ENCODE assay signal across 10 cellular contexts in the genomic region with DNA sequence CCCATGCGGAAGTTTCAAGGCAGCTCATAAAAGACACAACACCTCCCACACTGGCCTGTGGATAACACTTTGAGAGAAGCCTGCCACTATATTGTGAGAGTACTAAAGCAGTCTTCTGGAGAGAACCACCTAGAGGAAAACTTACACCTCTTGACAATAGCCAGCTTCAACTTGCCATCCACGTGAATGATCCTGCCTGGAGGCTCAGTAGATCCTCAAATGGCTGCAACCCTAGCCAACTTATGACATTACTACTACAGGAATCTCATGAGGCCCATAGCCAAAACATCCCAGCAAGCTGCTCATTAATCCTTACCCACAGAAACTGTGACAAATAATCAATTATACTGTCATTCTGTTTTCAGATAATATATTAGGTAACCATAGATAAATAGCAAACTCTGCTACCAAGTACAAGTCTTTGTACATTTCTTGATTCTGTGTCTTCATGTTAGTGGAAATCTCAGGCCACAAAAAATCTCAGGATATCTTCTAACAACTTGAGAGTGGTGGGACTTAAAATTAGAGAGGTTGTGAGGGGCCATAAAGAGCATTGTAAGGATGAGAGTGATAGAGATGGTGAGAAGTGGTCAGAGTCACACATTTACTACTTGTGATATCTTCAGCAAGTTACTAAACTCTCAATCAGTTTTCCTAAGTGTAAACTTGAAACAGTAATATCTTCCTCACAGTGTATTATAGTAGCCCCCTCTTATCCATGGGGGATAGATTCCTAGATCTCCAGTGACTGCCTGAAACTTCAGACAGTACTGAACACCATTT.
DNase-seq lines count a peak whose midpoint lies in the region; ATAC-seq and TF ChIP-seq lines count a peak whose summit lies in the region.
"Had no signal": no experiment of that assay in that cellular context is flagged by ENCODE, and none has a peak within 500 bp of the region (broad histone marks: within the 10 kb centered on the region; RNA-seq: fewer than 3 reads in every experiment).

No MANE protein-coding gene starts in this region.

- no peaks in the 10 kb centered on the region for H3K27me3 Mint-ChIP-seq in CD4-positive, alpha-beta memory T cell
- no peaks in the 10 kb centered on the region for H3K27me3 Mint-ChIP-seq in CD8-positive, alpha-beta T cell (ENCODE audit: low read depth)

- H3K36me3 Mint-ChIP-seq in CD4-positive, alpha-beta memory T cell, result no peaks in the 10 kb centered on the region
- no peaks in the 10 kb centered on the region for H3K36me3 Mint-ChIP-seq in CD8-positive, alpha-beta T cell

- H3K27me3 ChIP-seq in CD4-positive, alpha-beta memory T cell (ENCODE audit: insufficient read depth, low read length), result no peaks in the 10 kb centered on the region
- H3K27me3 ChIP-seq in PC-3 (ENCODE audit: low read length), result no peaks in the 10 kb centered on the region
- no peaks in the 10 kb centered on the region for H3K27me3 ChIP-seq in mucosa of stomach (ENCODE audit: control insufficient read depth, insufficient read depth, low read length)
- no peaks in the 10 kb centered on the region for H3K27me3 ChIP-seq in CD8-positive, alpha-beta T cell (ENCODE audit: insufficient read depth, low read length)

- intact Hi-C loops in CD4-positive, alpha-beta memory T cell (cut with micrococcal nuclease), result no loop called here
- intact Hi-C loops in PC-3 (cut with micrococcal nuclease), result loop anchor here (5.0 to 10.0 kb wide), 4 partner anchors 234 to 1396 kb away; no protein-coding TSS in a partner anchor
- intact Hi-C loops in CD8-positive, alpha-beta T cell (cut with DNase I, micrococcal nuclease), result no loop called here

- no peak for DNase-seq in CD4-positive, alpha-beta memory T cell
- no peak for DNase-seq in PC-3
- peak; percentile 65 for DNase-seq in epithelial cell of esophagus (ENCODE audit: low read depth)
- no peak for DNase-seq in Kasumi-1 (lab: John Stamatoyannopoulos, UW)
- DNase-seq in CD8-positive, alpha-beta T cell, result no peak
- DNase-seq in NCI-H187 (lab: John Stamatoyannopoulos, UW), result no peak
- no peak for DNase-seq in NCI-H1930 (lab: John Stamatoyannopoulos, UW)
- DNase-seq: activated naive CD4-positive, alpha-beta T cell had no signal

- H2AFZ ChIP-seq in PC-3 (ENCODE audit: low read length), result peak overlapping the region; percentile 66

- H3K27ac Mint-ChIP-seq in CD4-positive, alpha-beta memory T cell, result peak overlapping the region in 2 of 7 donors; percentile 1 to 37
- no peak overlapping the region for H3K27ac Mint-ChIP-seq in CD8-positive, alpha-beta T cell

- BruUV-seq in PC-3 (replicated peaks; lab: Mats Ljungman, UMichigan), result no TSS peak

- H3K4me3 Mint-ChIP-seq in CD4-positive, alpha-beta memory T cell, result peak overlapping the region in 6 of 8 donors; percentile 31 to 82 (median 64)
- no peak overlapping the region for H3K4me3 Mint-ChIP-seq in CD8-positive, alpha-beta T cell

- H4K20me1 ChIP-seq in PC-3 (ENCODE audit: low read length), result no peaks in the 10 kb centered on the region

- CTCF ChIA-PET in CD4-positive, alpha-beta memory T cell (lab: Charles Lee; ENCODE audit: partially characterized antibody), result no interaction called here
- CTCF ChIA-PET in PC-3 (lab: Charles Lee), result no interaction called here
- CTCF ChIA-PET in CD8-positive, alpha-beta T cell (lab: Charles Lee), result no interaction called here

- H3K9me3 Mint-ChIP-seq in CD4-positive, alpha-beta memory T cell, result peaks cover 0 to 4% (median 0%) of the 10 kb centered on the region in 8 donors
- H3K9me3 Mint-ChIP-seq in CD8-positive, alpha-beta T cell, result no peaks in the 10 kb centered on the region

- no peaks in the 10 kb centered on the region for H3K9me2 ChIP-seq in PC-3 (replicated peaks; ENCODE audit: low read length)

- no peaks in the 10 kb centered on the region for H3K9me3 ChIP-seq in CD4-positive, alpha-beta memory T cell (ENCODE audit: control insufficient read depth in 1 of 2, low read length in 2 of 2)
- H3K9me3 ChIP-seq in PC-3 (ENCODE audit: low read length) (no peaks in the 10 kb centered on the region), mucosa of stomach (ENCODE audit: control insufficient read depth, low read length) (no peaks in the 10 kb centered on the region)
- H3K9me3 ChIP-seq in CD8-positive, alpha-beta T cell (ENCODE audit: low read length), result no peaks in the 10 kb centered on the region

- H3K4me1 ChIP-seq in CD4-positive, alpha-beta memory T cell (ENCODE audit: insufficient read depth, low read length), result no peaks in the 10 kb centered on the region
- 0 out of 2 replicates have a peak, but pooled peaks cover 5% of the 10 kb centered on the region for H3K4me1 ChIP-seq in PC-3 (ENCODE audit: insufficient read depth, low read length)
- H3K4me1 ChIP-seq in mucosa of stomach (ENCODE audit: control insufficient read depth, insufficient read depth, low read length), result peaks cover 8% of the 10 kb centered on the region
- H3K4me1 ChIP-seq in CD8-positive, alpha-beta T cell (ENCODE audit: insufficient read depth, low read length), result peaks cover 2% of the 10 kb centered on the region

- peak; percentile 13; the same call in 1 of the 2 replicates for ATAC-seq in PC-3
- ATAC-seq in CD8-positive, alpha-beta T cell, result no peak
- ATAC-seq: K562 had no signal

- peak overlapping the region; percentile 76 for H3K4me2 ChIP-seq in PC-3 (ENCODE audit: low read length)

- no peak overlapping the region for H3K9ac ChIP-seq in PC-3 (ENCODE audit: low read length)
- H3K9ac ChIP-seq in mucosa of stomach (ENCODE audit: low read length), result peak overlapping the region; percentile 23

- H3K4me3 ChIP-seq in CD4-positive, alpha-beta memory T cell (ENCODE audit: low read length in 2 of 2), result no peak overlapping the region
- H3K4me3 ChIP-seq in PC-3 (ENCODE audit: low read length), result peak overlapping the region; percentile 58
- H3K4me3 ChIP-seq in epithelial cell of esophagus (ENCODE audit: low read length), result no peak overlapping the region
- no peak overlapping the region for H3K4me3 ChIP-seq in mucosa of stomach (ENCODE audit: low read length)
- H3K4me3 ChIP-seq in CD8-positive, alpha-beta T cell (ENCODE audit: low read depth, low read length), result no peak overlapping the region
- H3K4me3 ChIP-seq: K562 had no signal

- no peak for TF ChIP-seq CTCF in PC-3 (conservative IDR thresholded peaks at IDR 0.05; ENCODE audit: low read depth, low read length)
- TF ChIP-seq CTCF in epithelial cell of esophagus (IDR thresholded peaks at IDR 0.05; ENCODE audit: insufficient read depth, low read depth, low read length, missing control alignments), result peak; percentile 5
- no peak for TF ChIP-seq CTCF in CD8-positive, alpha-beta T cell (IDR thresholded peaks at IDR 0.05)

- no peak overlapping the region for H3K27ac ChIP-seq in CD4-positive, alpha-beta memory T cell (ENCODE audit: low read depth, low read length)
- H3K27ac ChIP-seq in PC-3 (ENCODE audit: low read length), result no peak overlapping the region
- H3K27ac ChIP-seq in CD8-positive, alpha-beta T cell (ENCODE audit: low read depth, low read length), result no peak overlapping the region

- no peaks in the 10 kb centered on the region for H3K36me3 ChIP-seq in CD4-positive, alpha-beta memory T cell (ENCODE audit: insufficient read depth, low read length)
- H3K36me3 ChIP-seq in PC-3 (ENCODE audit: low read depth, low read length), result no peaks in the 10 kb centered on the region
- no peaks in the 10 kb centered on the region for H3K36me3 ChIP-seq in mucosa of stomach (ENCODE audit: control insufficient read depth, insufficient read depth, low read length)
- no peaks in the 10 kb centered on the region for H3K36me3 ChIP-seq in CD8-positive, alpha-beta T cell (ENCODE audit: insufficient read depth, low read length)

- POLR2A ChIA-PET in CD4-positive, alpha-beta memory T cell (lab: Charles Lee; ENCODE audit: partially characterized antibody), result no interaction called here
- POLR2A ChIA-PET in PC-3 (lab: Charles Lee; ENCODE audit: unreplicated experiment), result no interaction called here
- POLR2A ChIA-PET in CD8-positive, alpha-beta T cell (lab: Charles Lee), result no interaction called here

- H3K4me1 Mint-ChIP-seq in CD4-positive, alpha-beta memory T cell, result peaks cover 6 to 15% (median 10%) of the 10 kb centered on the region in 4 donors
- H3K4me1 Mint-ChIP-seq in CD8-positive, alpha-beta T cell (ENCODE audit: low read depth), result peaks cover 2% of the 10 kb centered on the region

- H3F3A ChIP-seq in PC-3 (ENCODE audit: low read length, unreplicated experiment), result no peaks in the 10 kb centered on the region

- H3K79me2 ChIP-seq in PC-3 (ENCODE audit: low read length), result no peaks in the 10 kb centered on the region
